Comparison of ENCODE assay signal across 8 cellular contexts in genomic region chr19:862529-863304, GRCh38.
DNase-seq lines count a peak whose midpoint lies in the region; ATAC-seq and FAIRE-seq lines count a peak whose summit lies in the region.

No MANE protein-coding gene starts in this region.

- no peaks in the 10 kb centered on the region for H3K9me3 Mint-ChIP-seq in T-helper 2 cell treated with Interferon-gamma antibody and Interleukin-4, amounts not matched to agents 5 μg/mL and 100 μg/mL, for 36 hours

- peaks cover 11% of the 10 kb centered on the region for H3K27me3 Mint-ChIP-seq in T-helper 2 cell treated with Interferon-gamma antibody and Interleukin-4, amounts not matched to agents 5 μg/mL and 100 μg/mL, for 36 hours (ENCODE audit: low read depth)

- no peaks in the 10 kb centered on the region for H3K9me3 ChIP-seq in adipocyte (ENCODE audit: control insufficient read depth, low read length)

- peaks cover 14% of the 10 kb centered on the region for H3K36me3 ChIP-seq in adipocyte (ENCODE audit: control insufficient read depth, insufficient read depth, low read length, severe bottlenecking)

- FAIRE-seq in GM19239 (lab: Jason Lieb, UNC), result peak; percentile 84

- peaks cover 7% of the 10 kb centered on the region for H3K4me1 ChIP-seq in adipocyte (ENCODE audit: control insufficient read depth, insufficient read depth, low read length)

- H3K27ac Mint-ChIP-seq in T-helper 2 cell treated with Interferon-gamma antibody and Interleukin-4, amounts not matched to agents 5 μg/mL and 100 μg/mL, for 36 hours, result peak overlapping the region; percentile 82

- H3K4me3 ChIP-seq in adipocyte (ENCODE audit: low read length), result no peak overlapping the region

- H3K4me1 Mint-ChIP-seq in T-helper 2 cell treated with Interferon-gamma antibody and Interleukin-4, amounts not matched to agents 5 μg/mL and 100 μg/mL, for 36 hours (ENCODE audit: low read depth), result peaks cover 10% of the 10 kb centered on the region

- DNase-seq in GM19239 (ENCODE audit: insufficient read length, low spot score) (peak; percentile 87), adipocyte (ENCODE audit: low read depth) (peak; percentile 60), iris pigment epithelial cell (ENCODE audit: low read depth) (peak; percentile 49)
- peak; percentile 69 for DNase-seq in T-helper 2 cell treated with Interferon-gamma antibody and Interleukin-4, amounts not matched to agents 5 μg/mL and 100 μg/mL, for 36 hours (ENCODE audit: low spot score)
- DNase-seq in stimulated activated CD8-positive, alpha-beta memory T cell treated with anti-CD3 and anti-CD28 coated beads, Interleukin-15, amount 100 ng/mL, for 24 hours (ENCODE audit: low read depth), result peak; percentile 55

- H3K9ac ChIP-seq in adipocyte (ENCODE audit: low read length), result no peak overlapping the region

- no peaks in the 10 kb centered on the region for H3K27me3 ChIP-seq in adipocyte (replicated peaks; ENCODE audit: control insufficient read depth, insufficient read depth, low read length)

- peaks cover 6% of the 10 kb centered on the region for H3K36me3 Mint-ChIP-seq in T-helper 2 cell treated with Interferon-gamma antibody and Interleukin-4, amounts not matched to agents 5 μg/mL and 100 μg/mL, for 36 hours (ENCODE audit: low read depth)

- H3K4me3 Mint-ChIP-seq in T-helper 2 cell treated with Interferon-gamma antibody and Interleukin-4, amounts not matched to agents 5 μg/mL and 100 μg/mL, for 36 hours, result peak overlapping the region; percentile 74

- no peak for ATAC-seq in GM19467 (IDR thresholded peaks at IDR 0.05; ENCODE audit: unreplicated experiment)
- no peak for ATAC-seq in GM21515 (IDR thresholded peaks at IDR 0.05; ENCODE audit: unreplicated experiment)
- ATAC-seq in HG02981 (IDR thresholded peaks at IDR 0.05; ENCODE audit: unreplicated experiment), result no peak
